ENCODE assay signal across 1 cellular context in genomic region chr7:151696738-151697514, GRCh38.
TF ChIP-seq lines count a peak whose summit lies in the region.

No MANE protein-coding gene starts in this region.

TF ChIP-seq in HepG2, 621 proteins besides CTCF, POLR2A, EP300 and RAD21 (continued from another document):
- TF ChIP-seq, protein P1, sequence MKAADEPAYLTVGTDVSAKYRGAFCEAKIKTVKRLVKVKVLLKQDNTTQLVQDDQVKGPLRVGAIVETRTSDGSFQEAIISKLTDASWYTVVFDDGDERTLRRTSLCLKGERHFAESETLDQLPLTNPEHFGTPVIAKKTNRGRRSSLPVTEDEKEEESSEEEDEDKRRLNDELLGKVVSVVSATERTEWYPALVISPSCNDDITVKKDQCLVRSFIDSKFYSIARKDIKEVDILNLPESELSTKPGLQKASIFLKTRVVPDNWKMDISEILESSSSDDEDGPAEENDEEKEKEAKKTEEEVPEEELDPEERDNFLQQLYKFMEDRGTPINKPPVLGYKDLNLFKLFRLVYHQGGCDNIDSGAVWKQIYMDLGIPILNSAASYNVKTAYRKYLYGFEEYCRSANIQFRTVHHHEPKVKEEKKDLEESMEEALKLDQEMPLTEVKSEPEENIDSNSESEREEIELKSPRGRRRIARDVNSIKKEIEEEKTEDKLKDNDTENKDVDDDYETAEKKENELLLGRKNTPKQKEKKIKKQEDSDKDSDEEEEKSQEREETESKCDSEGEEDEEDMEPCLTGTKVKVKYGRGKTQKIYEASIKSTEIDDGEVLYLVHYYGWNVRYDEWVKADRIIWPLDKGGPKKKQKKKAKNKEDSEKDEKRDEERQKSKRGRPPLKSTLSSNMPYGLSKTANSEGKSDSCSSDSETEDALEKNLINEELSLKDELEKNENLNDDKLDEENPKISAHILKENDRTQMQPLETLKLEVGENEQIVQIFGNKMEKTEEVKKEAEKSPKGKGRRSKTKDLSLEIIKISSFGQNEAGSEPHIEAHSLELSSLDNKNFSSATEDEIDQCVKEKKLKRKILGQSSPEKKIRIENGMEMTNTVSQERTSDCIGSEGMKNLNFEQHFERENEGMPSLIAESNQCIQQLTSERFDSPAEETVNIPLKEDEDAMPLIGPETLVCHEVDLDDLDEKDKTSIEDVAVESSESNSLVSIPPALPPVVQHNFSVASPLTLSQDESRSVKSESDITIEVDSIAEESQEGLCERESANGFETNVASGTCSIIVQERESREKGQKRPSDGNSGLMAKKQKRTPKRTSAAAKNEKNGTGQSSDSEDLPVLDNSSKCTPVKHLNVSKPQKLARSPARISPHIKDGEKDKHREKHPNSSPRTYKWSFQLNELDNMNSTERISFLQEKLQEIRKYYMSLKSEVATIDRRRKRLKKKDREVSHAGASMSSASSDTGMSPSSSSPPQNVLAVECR (CRISPR knock-in tag; IDR thresholded peaks at IDR 0.05; ENCODE audit: borderline replicate concordance): no peak
- TF ChIP-seq HNF4A (CRISPR knock-in tag; IDR thresholded peaks at IDR 0.05) (peak; percentile 43), ZEB1 (IDR thresholded peaks at IDR 0.05; ENCODE audit: insufficient replicate concordance, low read depth) (peak; percentile 23), BCL6 (CRISPR knock-in tag; IDR thresholded peaks at IDR 0.05) (peak; percentile 65), ZNF883 (CRISPR knock-in tag; IDR thresholded peaks at IDR 0.05; ENCODE audit: not compliant biosample characterization) (no peak), MAFK (conservative IDR thresholded peaks at IDR 0.05 in 1 of 2, IDR thresholded peaks at IDR 0.05 in 1 of 2; ENCODE audit: low read length in 2 of 2) (0 out of 4 replicates have a peak, but pooled peaks of 1 of the 2 experiments have one; percentile 1)
- TF ChIP-seq, protein P2, sequence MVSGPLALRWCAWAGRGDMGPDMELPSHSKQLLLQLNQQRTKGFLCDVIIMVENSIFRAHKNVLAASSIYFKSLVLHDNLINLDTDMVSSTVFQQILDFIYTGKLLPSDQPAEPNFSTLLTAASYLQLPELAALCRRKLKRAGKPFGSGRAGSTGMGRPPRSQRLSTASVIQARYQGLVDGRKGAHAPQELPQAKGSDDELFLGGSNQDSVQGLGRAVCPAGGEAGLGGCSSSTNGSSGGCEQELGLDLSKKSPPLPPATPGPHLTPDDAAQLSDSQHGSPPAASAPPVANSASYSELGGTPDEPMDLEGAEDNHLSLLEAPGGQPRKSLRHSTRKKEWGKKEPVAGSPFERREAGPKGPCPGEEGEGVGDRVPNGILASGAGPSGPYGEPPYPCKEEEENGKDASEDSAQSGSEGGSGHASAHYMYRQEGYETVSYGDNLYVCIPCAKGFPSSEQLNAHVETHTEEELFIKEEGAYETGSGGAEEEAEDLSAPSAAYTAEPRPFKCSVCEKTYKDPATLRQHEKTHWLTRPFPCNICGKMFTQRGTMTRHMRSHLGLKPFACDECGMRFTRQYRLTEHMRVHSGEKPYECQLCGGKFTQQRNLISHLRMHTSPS (CRISPR knock-in tag; IDR thresholded peaks at IDR 0.05; ENCODE audit: low read depth): 0 out of 2 replicates have a peak, but pooled peaks have one; percentile 26
